Comparison of ENCODE assay signal across 24 cellular contexts in the genomic region with DNA sequence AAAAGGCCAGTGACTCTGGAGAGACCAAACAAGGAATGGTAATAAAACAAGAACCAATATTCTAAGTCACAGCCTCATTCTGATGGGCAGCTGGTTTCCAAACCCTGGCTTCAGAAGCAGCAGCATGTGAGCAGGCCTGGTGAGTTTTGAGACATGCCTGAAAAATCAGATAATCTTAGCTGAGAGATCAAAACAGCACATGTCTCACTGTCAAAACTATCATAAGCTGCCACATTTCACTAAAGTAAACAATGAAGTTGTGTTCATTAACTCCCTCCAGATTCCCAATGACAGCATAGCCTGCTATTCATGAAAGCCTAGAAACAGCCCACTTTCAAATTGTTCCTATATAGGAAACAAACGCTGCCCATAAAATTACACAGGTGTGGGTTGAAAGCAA.
"Had no signal": no experiment of that assay in that cellular context is flagged by ENCODE, and none has a peak within 500 bp of the region (broad histone marks: within the 10 kb centered on the region; RNA-seq: fewer than 3 reads in every experiment).

No MANE protein-coding gene starts in this region.

- H3K36me3 ChIP-seq: gastrocnemius medialis, lower lobe of right lung, ovary, sigmoid colon, stomach, thyroid gland, vagina had no signal

- H2AFZ ChIP-seq: neural progenitor cell had no signal

- H3K4me3 ChIP-seq: coronary artery, esophagus squamous epithelium, gastrocnemius medialis, lower lobe of right lung, neural progenitor cell, ovary, psoas muscle, sigmoid colon, stomach, thyroid gland, vagina had no signal

- DNase-seq: dermis blood vessel endothelial cell; effector memory CD8-positive, alpha-beta T cell; esophagus squamous epithelium; foreskin fibroblast; gastrocnemius medialis; head of caudate nucleus; left ventricle myocardium superior; lower lobe of right lung; naive thymus-derived CD4-positive, alpha-beta T cell; ovary; posterior cingulate gyrus; psoas muscle; right cardiac atrium; sigmoid colon; stimulated activated CD4-positive, alpha-beta T cell treated with anti-CD3 and anti-CD28 coated beads, Interleukin-2, amount 100 ng/mL, for 24 hours; stimulated activated CD4-positive, alpha-beta T cell treated with anti-CD3 and anti-CD28 coated beads, Interleukin-4, amount 100 ng/mL, for 24 hours; stimulated activated naive CD4-positive, alpha-beta T cell treated with Interleukin-2 at 50 U/mL for 16 hours; stomach; thyroid gland; trophoblast cell had no signal

- H3K4me1 ChIP-seq: gastrocnemius medialis, lower lobe of right lung, neural progenitor cell, psoas muscle, sigmoid colon, stomach, thyroid gland had no signal

- H3K27me3 ChIP-seq: esophagus squamous epithelium, neural progenitor cell, ovary, sigmoid colon, stomach, thyroid gland, vagina had no signal

- H3K4me2 ChIP-seq: neural progenitor cell had no signal

- ATAC-seq: effector memory CD8-positive, alpha-beta T cell; gastrocnemius medialis; left ventricle myocardium superior; lower lobe of right lung; naive thymus-derived CD4-positive, alpha-beta T cell; psoas muscle; right cardiac atrium; stimulated activated effector memory CD8-positive, alpha-beta T cell treated with anti-CD3 and anti-CD28 coated beads, Interleukin-12 subunit alpha, Interleukin-12 subunit beta, amount 100 ng/mL, for 72 hours had no signal

- H3K27ac ChIP-seq: coronary artery, esophagus squamous epithelium, gastrocnemius medialis, lower lobe of right lung, neural progenitor cell, ovary, psoas muscle, sigmoid colon, stomach, thyroid gland, vagina had no signal

- H3K9ac ChIP-seq: neural progenitor cell had no signal

- H3K9me3 ChIP-seq: gastrocnemius medialis, lower lobe of right lung, ovary, sigmoid colon, thyroid gland, vagina had no signal
